ENCODE assay signal across 10 cellular contexts in the genomic region with DNA sequence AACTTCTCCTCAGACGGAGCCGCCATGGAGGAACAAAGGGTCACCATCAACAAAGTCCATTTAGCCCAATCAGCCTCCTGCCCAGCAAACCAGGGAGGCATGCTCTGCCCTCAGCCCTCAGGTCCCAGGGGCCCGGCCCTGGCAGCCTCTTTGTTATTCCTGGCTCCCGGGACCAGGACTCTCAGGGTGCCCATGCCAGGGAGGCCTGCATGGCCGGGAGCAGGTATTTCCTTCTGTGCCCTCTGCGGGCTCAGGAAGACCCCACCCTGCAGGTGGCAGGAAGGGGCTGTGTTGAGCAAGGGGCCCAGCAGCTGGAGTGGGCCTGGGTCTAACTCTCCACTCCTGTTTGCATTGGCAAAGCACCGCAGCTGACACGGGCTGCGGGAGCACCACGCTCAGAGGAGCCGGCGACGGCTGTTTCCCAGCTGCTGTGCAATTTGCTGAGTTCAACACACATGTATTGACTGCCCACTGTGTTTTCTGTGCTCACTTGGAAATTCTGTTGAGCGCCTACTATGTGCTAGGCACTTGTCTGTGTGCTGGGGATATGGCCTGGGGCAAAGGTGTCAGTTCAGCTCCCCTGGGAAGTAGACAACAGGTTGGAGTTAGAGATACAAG. TPM values are rescaled to one million over a fixed set of nuclear protein-coding genes. Genes with fewer than 3 reads are reported as not detected.
"Had no signal": no experiment of that assay in that cellular context is flagged by ENCODE, and none has a peak within 500 bp of the region (broad histone marks: within the 10 kb centered on the region; RNA-seq: fewer than 3 reads in every experiment).

No MANE protein-coding gene starts in this region.

RNA-seq across cellular contexts. Expression of a gene that starts 33.2 kb away (rescaled TPM):
- total RNA-seq: epithelial cell of proximal tubule, esophagus squamous epithelium, lung microvascular endothelial cell, myocyte, pulmonary artery endothelial cell, sciatic nerve, skeletal muscle tissue, subcutaneous adipose tissue, testis, urinary bladder had no signal
